8 cellular contexts compared by ENCODE assay signal in the genomic region with DNA sequence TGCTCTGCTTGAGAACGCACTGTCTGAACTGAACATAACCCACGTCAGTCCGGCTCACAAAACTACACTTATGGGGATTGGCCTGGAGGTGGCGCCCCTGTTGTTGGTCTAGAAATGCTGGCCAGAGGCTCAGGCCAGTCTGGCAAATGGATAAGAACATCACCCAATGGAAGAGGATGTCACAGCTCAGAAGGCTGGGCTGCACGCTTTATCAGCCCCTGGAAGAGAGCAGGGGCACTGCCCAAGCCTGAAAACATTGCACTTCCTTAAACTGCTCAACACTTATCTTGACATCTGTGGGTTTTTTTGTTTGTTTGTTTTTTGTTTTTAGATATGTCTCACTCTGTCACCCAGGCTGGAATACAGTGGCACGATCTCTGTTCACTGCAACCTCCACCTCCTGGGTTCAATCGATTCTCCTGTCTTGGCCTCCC. TPM values are rescaled to one million over a fixed set of nuclear protein-coding genes. Genes with fewer than 3 reads are reported as not detected.
A peak's percentile ranks its signal among the peaks of the same experiment; 100 is the strongest.
DNase-seq lines count a peak whose midpoint lies in the region; TF ChIP-seq lines count a peak whose summit lies in the region.

No MANE protein-coding gene starts in this region.

- peak overlapping the region; percentile 27 for H2AFZ ChIP-seq in neural progenitor cell (replicated peaks)

- peaks cover 14% of the 10 kb centered on the region for H3K4me1 ChIP-seq in neural progenitor cell
- no peaks in the 10 kb centered on the region for H3K4me1 ChIP-seq in thyroid gland

- H4K20me1 ChIP-seq in neural progenitor cell (ENCODE audit: low read depth): no peaks in the 10 kb centered on the region

- no peak overlapping the region for H3K4me3 Mint-ChIP-seq in CD14-positive monocyte
- no peak overlapping the region for H3K4me3 Mint-ChIP-seq in activated T-cell treated with anti-CD3 and anti-CD28 coated beads, Interleukin-2, amount 50 U/mL, for 24 hours
- H3K4me3 Mint-ChIP-seq in neural progenitor cell: peak overlapping the region; percentile 17

- H3K27me3 ChIP-seq in neural progenitor cell: no peaks in the 10 kb centered on the region
- no peaks in the 10 kb centered on the region for H3K27me3 ChIP-seq in thyroid gland

- no peak overlapping the region for H3K9ac ChIP-seq in neural progenitor cell

- H3F3A ChIP-seq in neural progenitor cell (ENCODE audit: low read depth): peaks cover 8% of the 10 kb centered on the region

- peak overlapping the region in 1 of 7 donors; percentile 77 for H3K27ac Mint-ChIP-seq in CD14-positive monocyte
- no peak overlapping the region for H3K27ac Mint-ChIP-seq in activated T-cell treated with anti-CD3 and anti-CD28 coated beads, Interleukin-2, amount 50 U/mL, for 24 hours
- no peak overlapping the region for H3K27ac Mint-ChIP-seq in neural progenitor cell

- H3K36me3 ChIP-seq in neural progenitor cell: no peaks in the 10 kb centered on the region
- no peaks in the 10 kb centered on the region for H3K36me3 ChIP-seq in thyroid gland

- WGBS in thyroid gland, 2 donors: 45 to 48% methylated on average over 7 of the region's 7 CpGs

- H3K27ac ChIP-seq in neural progenitor cell (no peak overlapping the region), thyroid gland (no peak overlapping the region)

- H3K4me3 ChIP-seq in fibroblast of the aortic adventitia (ENCODE audit: low read depth, low read length) (no peak overlapping the region), neural progenitor cell (no peak overlapping the region), thyroid gland (replicated peaks in 1 of 3) (no peak overlapping the region)

- no peaks in the 10 kb centered on the region for H3K79me2 ChIP-seq in neural progenitor cell (ENCODE audit: low read depth)

- H3K4me1 Mint-ChIP-seq in CD14-positive monocyte (peaks cover 4% of the 10 kb centered on the region), neural progenitor cell (peaks cover 8% of the 10 kb centered on the region)
- H3K4me1 Mint-ChIP-seq in activated T-cell treated with anti-CD3 and anti-CD28 coated beads, Interleukin-2, amount 50 U/mL, for 24 hours (ENCODE audit: low read depth): no peaks in the 10 kb centered on the region

- no peak for TF ChIP-seq POLR2A in thyroid gland (IDR thresholded peaks at IDR 0.05)

- no peak overlapping the region for H3K4me2 ChIP-seq in neural progenitor cell

- no peaks in the 10 kb centered on the region for H3K9me3 Mint-ChIP-seq in CD14-positive monocyte
- H3K9me3 Mint-ChIP-seq in activated T-cell treated with anti-CD3 and anti-CD28 coated beads, Interleukin-2, amount 50 U/mL, for 24 hours: no peaks in the 10 kb centered on the region
- no peaks in the 10 kb centered on the region for H3K9me3 Mint-ChIP-seq in neural progenitor cell

- DNase-seq in CD14-positive monocyte (ENCODE audit: low spot score) (peak; percentile 63), GM19240 (ENCODE audit: insufficient read length, low spot score) (peak; percentile 50), HK-2 (ENCODE audit: unreplicated experiment) (peak; percentile 70), NOMO-1 treated with dmso at 0.1 percent for 144 hours (lab: John Stamatoyannopoulos, UW; ENCODE audit: unreplicated experiment) (peak; percentile 50), fibroblast of the aortic adventitia (ENCODE audit: low read depth) (peak; percentile 80), neural progenitor cell (ENCODE audit: low spot score) (peak; percentile 83), thyroid gland (peak; percentile 68 to 73)
- DNase-seq in activated T-cell treated with anti-CD3 and anti-CD28 coated beads, Interleukin-2, amount 50 U/mL, for 24 hours: peak; percentile 55

- no peaks in the 10 kb centered on the region for H3K36me3 Mint-ChIP-seq in CD14-positive monocyte
- H3K36me3 Mint-ChIP-seq in activated T-cell treated with anti-CD3 and anti-CD28 coated beads, Interleukin-2, amount 50 U/mL, for 24 hours (ENCODE audit: low read depth): no peaks in the 10 kb centered on the region
- peaks cover 2% of the 10 kb centered on the region for H3K36me3 Mint-ChIP-seq in neural progenitor cell

- peak; percentile 72 for TF ChIP-seq CTCF in CD14-positive monocyte (IDR thresholded peaks at IDR 0.05)
- peak; percentile 68 for TF ChIP-seq CTCF in fibroblast of the aortic adventitia (IDR thresholded peaks at IDR 0.05; ENCODE audit: insufficient read depth, low read length)
- TF ChIP-seq CTCF in neural progenitor cell (IDR thresholded peaks at IDR 0.05): peak; percentile 77
- peak; percentile 20 to 55 (median 47) for TF ChIP-seq CTCF in thyroid gland (IDR thresholded peaks at IDR 0.05)

- H3K27me3 Mint-ChIP-seq in CD14-positive monocyte (ENCODE audit: low read depth in 3 of 3) (peaks cover 2 to 8% (median 7%) of the 10 kb centered on the region in 3 donors), neural progenitor cell (ENCODE audit: insufficient read depth, low read depth) (no peaks in the 10 kb centered on the region)
- H3K27me3 Mint-ChIP-seq in activated T-cell treated with anti-CD3 and anti-CD28 coated beads, Interleukin-2, amount 50 U/mL, for 24 hours: no peaks in the 10 kb centered on the region

- H3K9me3 ChIP-seq in neural progenitor cell (ENCODE audit: low read depth): no peaks in the 10 kb centered on the region
- no peaks in the 10 kb centered on the region for H3K9me3 ChIP-seq in thyroid gland

- intact Hi-C loops in CD14-positive monocyte (cut with micrococcal nuclease): no loop called here
- intact Hi-C loops in thyroid gland (cut with DNase I): no loop called here

RNA-seq across cellular contexts. Expression of gene BPTF, which starts 24.8 kb away (rescaled TPM):
- polyA plus RNA-seq in CD14-positive monocyte: 1 to 10 TPM; 1.9 to 4.5 TPM
- total RNA-seq in fibroblast of the aortic adventitia (ENCODE audit: low replicate concordance): 65.4 and 76.8 TPM in 2 replicates
- 95.6 and 129 TPM in 2 replicates for total RNA-seq in neural progenitor cell (ENCODE audit: low replicate concordance)
- 100 to 1,000 TPM in 3 of 4 donors, 10 to 100 TPM in 1; 88.8 to 143 (median 116) TPM for total RNA-seq in thyroid gland
